In the genomic region with DNA sequence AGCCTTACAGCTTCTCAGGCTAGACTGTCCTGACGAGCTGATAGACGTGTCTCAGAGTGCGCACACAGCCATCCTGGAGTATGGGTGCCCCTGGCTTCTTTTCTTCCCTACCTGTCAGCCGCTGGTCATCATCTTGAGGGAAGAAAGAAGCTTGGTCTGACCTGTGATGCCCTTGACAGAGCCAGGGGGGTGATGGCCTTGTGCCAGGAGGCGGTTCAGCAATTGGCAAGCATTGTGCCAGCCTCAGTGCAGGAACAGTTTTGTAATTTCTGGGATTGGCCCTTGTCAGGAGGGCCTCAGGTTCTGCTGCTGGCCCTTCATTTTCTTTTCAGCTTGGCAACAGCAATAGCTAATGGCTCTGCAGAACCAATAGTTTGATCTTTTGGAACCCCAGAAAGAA, we compare ENCODE assay signal across 22 cellular contexts.
"Had no signal": no experiment of that assay in that cellular context is flagged by ENCODE, and none has a peak within 500 bp of the region (broad histone marks: within the 10 kb centered on the region; RNA-seq: fewer than 3 reads in every experiment).

No MANE protein-coding gene starts in this region.

- H3K36me3 Mint-ChIP-seq: type B pancreatic cell had no signal

- H3K27me3 ChIP-seq: gastrocnemius medialis, tibial artery had no signal

- ATAC-seq: esophagus mucosa; gastrocnemius medialis; left ventricle myocardium superior; lower lobe of right lung; naive thymus-derived CD8-positive, alpha-beta T cell; psoas muscle; right cardiac atrium; stimulated activated naive B cell treated with anti-CD40 and anti-IgM and Interleukin-4, amounts not matched to agents 10 μg/mL and 1 μg/mL and 100 μg/mL, for 72 hours had no signal

- H3K4me1 Mint-ChIP-seq: endodermal cell had no signal

- H3K27ac ChIP-seq: epithelial cell of prostate, gastrocnemius medialis, lower lobe of right lung, psoas muscle, skin epidermis, tibial artery had no signal

- H3K27ac Mint-ChIP-seq: dendritic cell treated with granulocyte-macrophage colony-stimulating factor and Interleukin-4, amounts not matched to agents 40 ng/mL and 50 ng/mL, for 4 days; endodermal cell; nephron progenitor cell; stimulated activated naive B cell treated with anti-CD40 and anti-IgM and Interleukin-4, amounts not matched to agents 10 μg/mL and 1 μg/mL and 100 μg/mL, for 72 hours; stimulated activated naive CD8-positive, alpha-beta T cell treated with anti-CD3 and anti-CD28 coated beads, Interleukin-15, Interleukin-2, amounts not matched to agents 100 ng/mL and 50 ng/mL, for 24 hours; type B pancreatic cell had no signal

- H3K27me3 Mint-ChIP-seq: dendritic cell treated with granulocyte-macrophage colony-stimulating factor and Interleukin-4, amounts not matched to agents 40 ng/mL and 50 ng/mL, for 4 days; naive thymus-derived CD8-positive, alpha-beta T cell; stimulated activated naive B cell treated with anti-CD40 and anti-IgM and Interleukin-4, amounts not matched to agents 10 μg/mL and 1 μg/mL and 100 μg/mL, for 72 hours; stimulated activated naive CD8-positive, alpha-beta T cell treated with anti-CD3 and anti-CD28 coated beads, Interleukin-15, Interleukin-2, amounts not matched to agents 100 ng/mL and 50 ng/mL, for 24 hours; type B pancreatic cell had no signal

- H3K4me1 ChIP-seq: gastrocnemius medialis, lower lobe of right lung, psoas muscle had no signal

- H3K9me3 ChIP-seq: gastrocnemius medialis, lower lobe of right lung, psoas muscle, tibial artery had no signal

- DNase-seq: effector CD8-positive, alpha-beta T cell; endodermal cell; foreskin fibroblast; gastrocnemius medialis; head of caudate nucleus; left ventricle myocardium superior; lower lobe of right lung; naive thymus-derived CD8-positive, alpha-beta T cell; nephron progenitor cell; nucleus accumbens; right cardiac atrium; stimulated activated CD4-positive, alpha-beta T cell treated with anti-CD3 and anti-CD28 coated beads, Interleukin-15, amount 100 ng/mL, for 24 hours; stimulated activated CD4-positive, alpha-beta T cell treated with anti-CD3 and anti-CD28 coated beads, Interleukin-2, amount 100 ng/mL, for 48 hours; stimulated activated naive B cell treated with anti-CD40 and anti-IgM and Interleukin-4, amounts not matched to agents 10 μg/mL and 1 μg/mL and 100 μg/mL, for 72 hours; tibial artery had no signal

- H3K36me3 ChIP-seq: gastrocnemius medialis, lower lobe of right lung had no signal

- H3K4me3 ChIP-seq: gastrocnemius medialis, lower lobe of right lung, psoas muscle, skin epidermis, tibial artery had no signal

- H3K4me3 Mint-ChIP-seq: dendritic cell treated with granulocyte-macrophage colony-stimulating factor and Interleukin-4, amounts not matched to agents 40 ng/mL and 50 ng/mL, for 4 days; endodermal cell; naive thymus-derived CD8-positive, alpha-beta T cell; nephron progenitor cell; stimulated activated naive B cell treated with anti-CD40 and anti-IgM and Interleukin-4, amounts not matched to agents 10 μg/mL and 1 μg/mL and 100 μg/mL, for 72 hours; stimulated activated naive CD8-positive, alpha-beta T cell treated with anti-CD3 and anti-CD28 coated beads, Interleukin-15, Interleukin-2, amounts not matched to agents 100 ng/mL and 50 ng/mL, for 24 hours; type B pancreatic cell had no signal

- H3K9me3 Mint-ChIP-seq: dendritic cell treated with granulocyte-macrophage colony-stimulating factor and Interleukin-4, amounts not matched to agents 40 ng/mL and 50 ng/mL, for 4 days; endodermal cell; stimulated activated naive CD8-positive, alpha-beta T cell treated with anti-CD3 and anti-CD28 coated beads, Interleukin-15, Interleukin-2, amounts not matched to agents 100 ng/mL and 50 ng/mL, for 24 hours had no signal
